Comparison of ENCODE assay signal across 24 cellular contexts in genomic region chr14:22185191-22185590, GRCh38.
DNase-seq lines count a peak whose midpoint lies in the region; ATAC-seq, FAIRE-seq and TF ChIP-seq lines count a peak whose summit lies in the region.
"Had no signal": no experiment of that assay in that cellular context is flagged by ENCODE, and none has a peak within 500 bp of the region (broad histone marks: within the 10 kb centered on the region; RNA-seq: fewer than 3 reads in every experiment).

No MANE protein-coding gene starts in this region.

- H3K36me3 Mint-ChIP-seq in activated T-helper 2 cell treated with anti-CD3 and anti-CD28 coated beads, Interferon-gamma antibody, Interleukin-2, Interleukin-4, amounts not matched to agents 10 μg/mL and 5 μg/mL and 100 μg/mL, durations not matched to agents 14 hours and 24 hours and 36 hours (ENCODE audit: low read depth): no peaks in the 10 kb centered on the region
- H3K36me3 Mint-ChIP-seq: activated naive CD8-positive, alpha-beta T cell treated with anti-CD3 and anti-CD28 coated beads for 36 hours had no signal

- DNase-seq in GM18507 (ENCODE audit: extremely low spot score, insufficient read length, low read depth) (no peak), OCI-M2 (lab: John Stamatoyannopoulos, UW; ENCODE audit: unreplicated experiment) (peak; percentile 11), epithelial cell of proximal tubule (ENCODE audit: low read depth) (no peak), myocyte (ENCODE audit: low read depth) (peak; percentile 5), NCI-H524 treated with DMSO at 0.1 percent for 48 hours (lab: John Stamatoyannopoulos, UW) (no peak), Right ventricle myocardium inferior (ENCODE audit: missing footprints) (no peak)
- no peak for DNase-seq in activated T-helper 2 cell treated with anti-CD3 and anti-CD28 coated beads, Interferon-gamma antibody, Interleukin-2, Interleukin-4, amounts not matched to agents 10 μg/mL and 5 μg/mL and 100 μg/mL, durations not matched to agents 14 hours and 24 hours and 36 hours (ENCODE audit: low spot score)
- DNase-seq: activated CD4-positive, alpha-beta T cell treated with anti-CD3 and anti-CD28 coated beads for 36 hours; activated naive CD8-positive, alpha-beta T cell treated with anti-CD3 and anti-CD28 coated beads for 36 hours; activated T-cell treated with anti-CD3 and anti-CD28 coated beads for 4 hours; BE2C; central memory CD4-positive, alpha-beta T cell; DMS153; heart left ventricle; Karpas-422; left lung; NCI-H187; NCI-H510A treated with DMSO at 0.1 percent for 48 hours; Peyer's patch; stimulated activated CD4-positive, alpha-beta T cell treated with anti-CD3 and anti-CD28 coated beads, Interleukin-12 subunit alpha, Interleukin-12 subunit beta, amount 100 ng/mL, for 4 hours; T-helper 17 cell had no signal

- no peaks in the 10 kb centered on the region for H3K9me3 Mint-ChIP-seq in activated T-helper 2 cell treated with anti-CD3 and anti-CD28 coated beads, Interferon-gamma antibody, Interleukin-2, Interleukin-4, amounts not matched to agents 10 μg/mL and 5 μg/mL and 100 μg/mL, durations not matched to agents 14 hours and 24 hours and 36 hours
- H3K9me3 Mint-ChIP-seq: activated naive CD8-positive, alpha-beta T cell treated with anti-CD3 and anti-CD28 coated beads for 36 hours had no signal

- no peak for ATAC-seq in Right ventricle myocardium inferior
- no peak for ATAC-seq in GM19455 (IDR thresholded peaks at IDR 0.05; ENCODE audit: unreplicated experiment)
- ATAC-seq: activated CD4-positive, alpha-beta T cell treated with anti-CD3 and anti-CD28 coated beads for 36 hours; heart left ventricle; left lung; T-helper 17 cell had no signal

- intact Hi-C loops in Right ventricle myocardium inferior (cut with DNase I): no loop called here
- intact Hi-C loops in activated T-helper 2 cell treated with anti-CD3 and anti-CD28 coated beads, Interferon-gamma antibody, Interleukin-2, Interleukin-4, amounts not matched to agents 10 μg/mL and 5 μg/mL and 100 μg/mL, durations not matched to agents 14 hours and 24 hours and 36 hours (cut with micrococcal nuclease): no loop called here

- TF ChIP-seq CTCF in epithelial cell of proximal tubule (conservative IDR thresholded peaks at IDR 0.05; ENCODE audit: low read depth, low read length): peak; percentile 54

- H3K27ac Mint-ChIP-seq in activated T-helper 2 cell treated with anti-CD3 and anti-CD28 coated beads, Interferon-gamma antibody, Interleukin-2, Interleukin-4, amounts not matched to agents 10 μg/mL and 5 μg/mL and 100 μg/mL, durations not matched to agents 14 hours and 24 hours and 36 hours: no peak overlapping the region
- H3K27ac Mint-ChIP-seq: activated CD4-positive, alpha-beta T cell treated with anti-CD3 and anti-CD28 coated beads for 36 hours; activated naive CD8-positive, alpha-beta T cell treated with anti-CD3 and anti-CD28 coated beads for 36 hours; T-helper 17 cell had no signal

- H3K4me3 Mint-ChIP-seq in activated T-helper 2 cell treated with anti-CD3 and anti-CD28 coated beads, Interferon-gamma antibody, Interleukin-2, Interleukin-4, amounts not matched to agents 10 μg/mL and 5 μg/mL and 100 μg/mL, durations not matched to agents 14 hours and 24 hours and 36 hours (ENCODE audit: low read depth): no peak overlapping the region
- H3K4me3 Mint-ChIP-seq: activated CD4-positive, alpha-beta T cell treated with anti-CD3 and anti-CD28 coated beads for 36 hours; activated naive CD8-positive, alpha-beta T cell treated with anti-CD3 and anti-CD28 coated beads for 36 hours; T-helper 17 cell had no signal

- no peak overlapping the region for H3K4me3 ChIP-seq in epithelial cell of proximal tubule (ENCODE audit: low read depth, low read length)
- H3K4me3 ChIP-seq: heart left ventricle, left lung, Peyer's patch, vagina had no signal

- H3K4me1 Mint-ChIP-seq in activated T-helper 2 cell treated with anti-CD3 and anti-CD28 coated beads, Interferon-gamma antibody, Interleukin-2, Interleukin-4, amounts not matched to agents 10 μg/mL and 5 μg/mL and 100 μg/mL, durations not matched to agents 14 hours and 24 hours and 36 hours (ENCODE audit: low read depth): no peaks in the 10 kb centered on the region
- H3K4me1 Mint-ChIP-seq: activated CD4-positive, alpha-beta T cell treated with anti-CD3 and anti-CD28 coated beads for 36 hours; activated naive CD8-positive, alpha-beta T cell treated with anti-CD3 and anti-CD28 coated beads for 36 hours; T-helper 17 cell had no signal

- peak; percentile 38 for FAIRE-seq in GM18507 (lab: Jason Lieb, UNC)
- FAIRE-seq: endometrium had no signal

- H3K27me3 Mint-ChIP-seq in activated T-helper 2 cell treated with anti-CD3 and anti-CD28 coated beads, Interferon-gamma antibody, Interleukin-2, Interleukin-4, amounts not matched to agents 10 μg/mL and 5 μg/mL and 100 μg/mL, durations not matched to agents 14 hours and 24 hours and 36 hours (ENCODE audit: low read depth): no peaks in the 10 kb centered on the region
- H3K27me3 Mint-ChIP-seq: activated CD4-positive, alpha-beta T cell treated with anti-CD3 and anti-CD28 coated beads for 36 hours; activated naive CD8-positive, alpha-beta T cell treated with anti-CD3 and anti-CD28 coated beads for 36 hours; T-helper 17 cell had no signal

Comparison
In these comparisons a context has a peak if more than half of its experiments do, and no peak if none do; other contexts are left out.
1. DNase-seq: peak in OCI-M2 (single experiment) and myocyte (single experiment); none in GM18507 (single experiment), epithelial cell of proximal tubule (single experiment), NCI-H524 treated with DMSO at 0.1 percent for 48 hours (single experiment), Right ventricle myocardium inferior (single experiment) and activated T-helper 2 cell treated with anti-CD3 and anti-CD28 coated beads, Interferon-gamma antibody, Interleukin-2, Interleukin-4, amounts not matched to agents 10 μg/mL and 5 μg/mL and 100 μg/mL, durations not matched to agents 14 hours and 24 hours and 36 hours (single experiment).